In the genomic region with DNA sequence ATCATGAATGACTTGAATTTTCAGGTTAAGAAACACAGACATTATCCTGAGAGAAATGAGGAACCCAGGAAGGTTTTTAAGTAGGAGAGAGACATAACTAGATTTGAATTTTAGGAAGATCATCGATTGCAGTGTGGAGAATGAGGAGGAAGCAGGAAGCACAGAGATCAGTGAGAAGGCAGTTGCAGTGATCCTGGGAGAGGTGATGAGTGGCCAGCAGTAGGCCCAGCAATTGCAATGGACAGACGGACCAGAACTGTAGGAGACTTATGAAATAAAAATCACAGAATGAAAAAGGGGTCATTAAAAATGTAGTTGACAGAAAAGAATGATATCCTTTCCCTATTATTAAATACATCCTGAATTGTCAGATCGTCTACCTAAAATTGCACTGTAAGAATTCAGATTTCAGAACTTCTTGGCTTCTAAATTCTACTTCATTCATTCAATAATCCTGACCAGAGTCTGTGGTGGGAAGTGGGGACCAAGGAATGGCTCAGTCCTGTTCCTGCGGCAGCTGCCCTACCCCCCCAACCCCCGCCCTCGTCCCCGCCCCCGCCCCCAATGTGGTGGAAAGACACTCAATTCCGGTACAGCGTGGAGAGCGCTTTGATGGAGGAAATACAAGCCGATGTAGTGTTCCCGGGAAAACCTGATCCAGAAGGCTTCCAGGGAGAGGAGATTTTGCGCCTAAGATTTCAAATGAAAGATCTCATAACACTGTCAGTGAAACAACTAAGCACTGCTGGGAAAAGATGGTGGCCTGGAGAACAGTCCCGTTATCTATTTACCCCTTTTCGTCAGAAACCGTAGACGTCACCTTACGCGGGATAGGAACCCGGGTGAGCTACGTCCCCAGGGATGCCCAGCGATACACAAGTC, we compare ENCODE assay signal across 8 cellular contexts. TPM values are rescaled to one million over a fixed set of nuclear protein-coding genes. Genes with fewer than 3 reads are reported as not detected.
DNase-seq lines count a peak whose midpoint lies in the region; ATAC-seq and TF ChIP-seq lines count a peak whose summit lies in the region.

No MANE protein-coding gene starts in this region.

- peaks cover 0 to 27% (median 20%) of the 10 kb centered on the region in 9 donors for H3K36me3 ChIP-seq in heart left ventricle

- intact Hi-C loops in activated B cell treated with CpG ODN at 0.5 μM for 24 hours (cut with micrococcal nuclease) (loop anchor here (1.0 to 5.0 kb wide), 12 partner anchors 9 to 299 kb away; a partner anchor contains a TSS), heart left ventricle (cut with DNase I) (loop anchor here in 4 of 10 donors (5.0 to 10.0 kb wide), 6 partner anchors 34 to 461 kb away; a partner anchor contains a TSS)

- ATAC-seq in activated B cell treated with CpG ODN at 0.5 μM for 24 hours (ENCODE audit: low read depth) = no peak
- peak; percentile 1 to 24 (median 7) for ATAC-seq in heart left ventricle
- ATAC-seq in HG02623 (IDR thresholded peaks at IDR 0.05; ENCODE audit: unreplicated experiment) = no peak
- ATAC-seq in HG02678 (IDR thresholded peaks at IDR 0.05; ENCODE audit: unreplicated experiment) = no peak

- DNase-seq in DMS 273 treated with DMSO at 0.1 percent for 48 hours (lab: John Stamatoyannopoulos, UW) = peak; percentile 64
- no peak for DNase-seq in DMS 273 (lab: John Stamatoyannopoulos, UW; ENCODE audit: unreplicated experiment)
- DNase-seq in activated B cell treated with CpG ODN at 0.5 μM for 24 hours = no peak
- no peak for DNase-seq in heart left ventricle
- no peak for DNase-seq in skeletal muscle cell (ENCODE audit: low read depth)
- no peak for DNase-seq in NCI-H1048 (lab: John Stamatoyannopoulos, UW)

- H3K4me1 ChIP-seq in heart left ventricle = peaks cover 0 to 14% (median 6%) of the 10 kb centered on the region in 12 donors

- peaks cover 39% of the 10 kb centered on the region for H3K36me3 Mint-ChIP-seq in activated B cell treated with CpG ODN at 0.5 μM for 24 hours (ENCODE audit: low read depth)

- no peaks in the 10 kb centered on the region for H3K27me3 ChIP-seq in heart left ventricle

- no peaks in the 10 kb centered on the region for H3K9me3 Mint-ChIP-seq in activated B cell treated with CpG ODN at 0.5 μM for 24 hours

- H3K27ac Mint-ChIP-seq in activated B cell treated with CpG ODN at 0.5 μM for 24 hours = peak overlapping the region; percentile 92

- H3K27me3 Mint-ChIP-seq in activated B cell treated with CpG ODN at 0.5 μM for 24 hours = no peaks in the 10 kb centered on the region

- CTCF ChIA-PET in activated B cell treated with CpG ODN at 0.5 μM for 24 hours (lab: Charles Lee) = interaction anchor here (0.6 to 6.6 kb wide), 25 partner anchors 8 to 298 kb away, joined by 3 to 262 read pairs (median 4); a partner anchor contains a TSS

- TF ChIP-seq POLR2A in heart left ventricle (IDR thresholded peaks at IDR 0.05) = no peak

- peaks cover 39% of the 10 kb centered on the region for H3K4me1 Mint-ChIP-seq in activated B cell treated with CpG ODN at 0.5 μM for 24 hours

- POLR2A ChIA-PET in activated B cell treated with CpG ODN at 0.5 μM for 24 hours (lab: Charles Lee) = interaction anchor here (0.6 to 7.9 kb wide), 20 partner anchors 9 to 491 kb away, joined by 3 to 442 read pairs (median 5); a partner anchor contains a TSS

- no peaks in the 10 kb centered on the region for H3K9me3 ChIP-seq in heart left ventricle

- peak overlapping the region; percentile 86 to 98 (median 94) for H3K27ac ChIP-seq in heart left ventricle

- H3K4me3 Mint-ChIP-seq in activated B cell treated with CpG ODN at 0.5 μM for 24 hours = peak overlapping the region; percentile 91

- H3K4me3 ChIP-seq in heart left ventricle (peak overlapping the region; percentile 37 to 95 (median 84)), skeletal muscle cell (ENCODE audit: low read depth, low read length) (peak overlapping the region; percentile 65)

- WGBS in heart left ventricle, 4 donors = 6 to 11% (median 7%) methylated on average over 16 to 23 of the region's 23 CpGs

- TF ChIP-seq CTCF in activated B cell treated with CpG ODN at 0.5 μM for 24 hours (IDR thresholded peaks at IDR 0.05) = no peak
- TF ChIP-seq CTCF in heart left ventricle (IDR thresholded peaks at IDR 0.05) = no peak

RNA-seq across cellular contexts. Expression of a gene that starts 35.1 kb away (rescaled TPM):
- total RNA-seq in activated B cell treated with CpG ODN at 0.5 μM for 24 hours = 105 and 117 TPM in 2 replicates
- total RNA-seq in heart left ventricle = 10 to 100 TPM; 19.0 to 88.1 (median 29.9) TPM
- 100 to 1,000 TPM in 1 of 2 donors, 10 to 100 TPM in 1; 10.6 to 196 TPM for polyA plus RNA-seq in heart left ventricle

Comparison
In these comparisons a context has a peak if more than half of its experiments do, and no peak if none do; other contexts are left out.
1. ATAC-seq: peak in heart left ventricle (4 of 4); none in activated B cell treated with CpG ODN at 0.5 μM for 24 hours (single experiment), HG02623 (single experiment) and HG02678 (single experiment).